Comparison of ENCODE assay signal across 9 cellular contexts in the genomic region with DNA sequence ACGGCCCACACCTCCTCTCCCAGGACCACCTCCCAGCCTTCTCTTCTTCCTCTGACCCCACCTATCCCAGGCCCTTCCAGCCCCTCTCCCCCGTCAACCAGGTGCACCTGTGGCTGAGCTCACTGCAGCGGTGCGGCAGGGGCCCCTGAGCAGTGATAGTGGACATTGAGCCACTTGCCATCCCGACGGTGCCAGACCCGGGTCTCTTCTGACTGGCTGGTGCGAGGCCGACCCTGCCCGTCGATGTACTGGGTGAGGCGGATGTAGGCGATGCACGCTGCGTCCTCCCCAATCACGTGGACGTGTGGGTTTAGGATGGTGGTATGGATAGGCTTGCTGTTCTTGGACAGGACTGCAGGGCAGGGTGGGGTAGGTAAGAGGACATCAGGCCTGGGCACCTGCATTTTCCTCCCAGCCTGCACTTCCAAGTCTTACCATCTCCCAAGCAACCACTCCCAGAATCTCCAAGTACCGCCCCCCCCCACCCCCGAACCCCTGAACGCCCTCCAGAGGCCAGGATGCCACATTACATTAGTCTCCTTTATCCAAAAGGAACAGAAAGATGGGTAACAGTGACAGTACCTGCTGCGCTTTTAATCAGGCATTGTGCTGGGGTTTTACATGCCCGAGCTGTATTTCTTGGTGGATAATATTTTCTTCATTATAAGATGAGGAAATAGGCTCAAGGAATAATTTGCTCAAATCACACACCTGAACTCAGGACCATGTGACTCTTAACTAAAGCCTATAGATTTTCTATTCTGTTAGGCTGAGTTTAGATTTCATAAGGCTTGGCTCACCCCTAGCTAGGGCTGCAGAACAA. TPM values are rescaled to one million over a fixed set of nuclear protein-coding genes. Genes with fewer than 3 reads are reported as not detected.
DNase-seq lines count a peak whose midpoint lies in the region; ATAC-seq and TF ChIP-seq lines count a peak whose summit lies in the region.
"Had no signal": no experiment of that assay in that cellular context is flagged by ENCODE, and none has a peak within 500 bp of the region (broad histone marks: within the 10 kb centered on the region; RNA-seq: fewer than 3 reads in every experiment).

No MANE protein-coding gene starts in this region.

- H3K36me3 ChIP-seq in ascending aorta: peaks cover 48 to 54% of the 10 kb centered on the region in 2 donors
- H3K36me3 ChIP-seq in lower lobe of right lung: peaks cover 41% of the 10 kb centered on the region

- H3K27me3 ChIP-seq in HL-60 (ENCODE audit: insufficient read depth, poor library complexity, severe bottlenecking): no peaks in the 10 kb centered on the region
- H3K27me3 ChIP-seq in ascending aorta: no peaks in the 10 kb centered on the region
- H3K27me3 ChIP-seq in lower lobe of right lung (ENCODE audit: low read depth): no peaks in the 10 kb centered on the region

- ATAC-seq in lower lobe of right lung (no peak), GM18909 (IDR thresholded peaks at IDR 0.05; ENCODE audit: poor library complexity, unreplicated experiment) (no peak), GM21717 (IDR thresholded peaks at IDR 0.05; ENCODE audit: unreplicated experiment) (no peak)

- TF ChIP-seq CTCF in HL-60 (IDR thresholded peaks at IDR 0.05; ENCODE audit: insufficient read depth, low read length): no peak
- peak in 2 of 3 experiments; percentile 16 to 23 for TF ChIP-seq CTCF in ascending aorta (IDR thresholded peaks at IDR 0.05)
- TF ChIP-seq CTCF in lower lobe of right lung (IDR thresholded peaks at IDR 0.05): no peak

- H3K27ac ChIP-seq in HL-60 (replicated peaks) (peak overlapping the region; percentile 19; the same call in 1 of the 2 replicates), ascending aorta (peak overlapping the region; percentile 86 to 90), lower lobe of right lung (peak overlapping the region; percentile 36)

- DNase-seq in COLO829 (ENCODE audit: low spot score) (peak; percentile 28), HL-60 (ENCODE audit: low read depth in 1 of 2, low spot score in 1 of 2) (no peak), ascending aorta (ENCODE audit: low spot score in 2 of 2) (no peak), lower lobe of right lung (no peak), KG1 (lab: John Stamatoyannopoulos, UW) (no peak), NCI-H2029 (lab: John Stamatoyannopoulos, UW) (no peak)
- DNase-seq: activated T-cell treated with anti-CD3 and anti-CD28 coated beads, Interleukin-2, amount 50 U/mL, for 1 hour had no signal

- H3K4me1 ChIP-seq in ascending aorta: peaks cover 6 to 28% of the 10 kb centered on the region in 2 donors
- H3K4me1 ChIP-seq in lower lobe of right lung: peaks cover 39% of the 10 kb centered on the region

- no peaks in the 10 kb centered on the region for H3K9me3 ChIP-seq in ascending aorta
- no peaks in the 10 kb centered on the region for H3K9me3 ChIP-seq in lower lobe of right lung

- H3K4me3 ChIP-seq in HL-60 (replicated peaks; ENCODE audit: insufficient read depth, low read length) (no peak overlapping the region), ascending aorta (no peak overlapping the region), lower lobe of right lung (no peak overlapping the region)

- intact Hi-C loops in ascending aorta (cut with DNase I) (loop anchor here (5.0 kb wide), 1 partner anchor 43 kb away; a partner anchor contains a TSS), lower lobe of right lung (cut with DNase I) (no loop called here)

RNA-seq across cellular contexts. Expression of a gene that starts 3.7 kb away (rescaled TPM):
- total RNA-seq in ascending aorta (130 TPM), lower lobe of right lung (32.3 TPM)

RNA-seq across cellular contexts. Expression of a gene that starts 29.7 kb away (rescaled TPM):
- total RNA-seq in ascending aorta (106 TPM), lower lobe of right lung (125 TPM)

RNA-seq across cellular contexts. Expression of a gene that starts 33.3 kb away (rescaled TPM):
- 24.5 TPM for total RNA-seq in ascending aorta
- 21.1 TPM for total RNA-seq in lower lobe of right lung

RNA-seq across cellular contexts. Expression of a gene that starts 59.2 kb away (rescaled TPM):
- total RNA-seq in ascending aorta (60.3 TPM), lower lobe of right lung (38.4 TPM)

Comparison
In these comparisons a context has a peak if more than half of its experiments do, and no peak if none do; other contexts are left out.
1. H3K27ac ChIP-seq: peak in every context shown above with its lines; median percentile 88 in ascending aorta; 36 in lower lobe of right lung; 19 in HL-60.
2. CTCF ChIP-seq: peak in ascending aorta (2 of 3); none in HL-60 (single experiment) and lower lobe of right lung (single experiment).